ENCODE assay signal across 23 cellular contexts in the genomic region with DNA sequence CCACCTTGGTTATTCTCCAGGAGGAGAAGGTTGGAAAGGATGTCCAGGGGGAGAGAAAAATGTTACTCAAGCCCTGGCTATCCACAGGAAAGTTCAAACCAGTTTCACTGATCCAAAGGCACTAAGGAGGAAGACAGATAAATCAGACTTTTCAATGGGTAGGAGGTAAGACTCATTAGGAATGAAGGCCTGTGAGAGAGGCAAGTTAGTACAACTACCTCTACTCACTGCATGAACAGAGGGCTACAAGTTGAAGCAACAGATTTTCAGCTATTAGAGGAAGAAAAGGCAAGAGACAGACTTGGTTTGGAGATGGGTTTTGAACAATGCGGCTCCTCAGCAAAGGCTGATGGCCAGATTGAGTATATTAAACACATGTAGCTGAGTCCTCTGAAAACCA. TPM values are rescaled to one million over a fixed set of nuclear protein-coding genes. Genes with fewer than 3 reads are reported as not detected.
"Had no signal": no experiment of that assay in that cellular context is flagged by ENCODE, and none has a peak within 500 bp of the region (broad histone marks: within the 10 kb centered on the region; RNA-seq: fewer than 3 reads in every experiment).

No MANE protein-coding gene starts in this region.

- H3K27ac Mint-ChIP-seq: dendritic cell treated with granulocyte-macrophage colony-stimulating factor and Interleukin-4, amounts not matched to agents 40 ng/mL and 50 ng/mL, for 4 days; naive thymus-derived CD8-positive, alpha-beta T cell; neural progenitor cell had no signal

- ATAC-seq: effector memory CD8-positive, alpha-beta T cell; heart left ventricle; left lobe of liver; naive thymus-derived CD8-positive, alpha-beta T cell; upper lobe of right lung had no signal

- H3K27me3 Mint-ChIP-seq: dendritic cell treated with granulocyte-macrophage colony-stimulating factor and Interleukin-4, amounts not matched to agents 40 ng/mL and 50 ng/mL, for 4 days; effector memory CD8-positive, alpha-beta T cell; naive thymus-derived CD8-positive, alpha-beta T cell had no signal

- H3K9me3 Mint-ChIP-seq: dendritic cell treated with granulocyte-macrophage colony-stimulating factor and Interleukin-4, amounts not matched to agents 40 ng/mL and 50 ng/mL, for 4 days; effector memory CD8-positive, alpha-beta T cell; naive thymus-derived CD8-positive, alpha-beta T cell; neural progenitor cell had no signal

- H3K4me1 Mint-ChIP-seq: neural progenitor cell had no signal

- H3K4me3 Mint-ChIP-seq: dendritic cell treated with granulocyte-macrophage colony-stimulating factor and Interleukin-4, amounts not matched to agents 40 ng/mL and 50 ng/mL, for 4 days; effector memory CD8-positive, alpha-beta T cell; naive thymus-derived CD8-positive, alpha-beta T cell; neural progenitor cell had no signal

- DNase-seq: effector memory CD8-positive, alpha-beta T cell; erythroblast; heart left ventricle; hippocampal formation; mucosa of descending colon; naive thymus-derived CD8-positive, alpha-beta T cell; nucleus accumbens; ovary; sigmoid colon; stimulated activated CD4-positive, alpha-beta T cell treated with anti-CD3 and anti-CD28 coated beads, Interleukin-2, amount 100 ng/mL, for 24 hours; stimulated activated naive CD4-positive, alpha-beta T cell treated with Interleukin-2 at 50 U/mL for 16 hours; thyroid gland; upper lobe of right lung had no signal

RNA-seq across cellular contexts. Expression of gene CD160, which starts 16.9 kb away (rescaled TPM):
- total RNA-seq: frontal cortex; glomerular endothelial cell; left lobe of liver; mammary epithelial cell; mesenteric fat pad; naive thymus-derived CD8-positive, alpha-beta T cell; posterior vena cava; right atrium auricular region; sigmoid colon; suprapubic skin; thyroid gland had no signal
- polyA plus RNA-seq: heart left ventricle, mammary epithelial cell had no signal

RNA-seq across cellular contexts. Expression of gene PDZK1, which starts 29.0 kb away (rescaled TPM):
- total RNA-seq: glomerular endothelial cell; mesenteric fat pad; naive thymus-derived CD8-positive, alpha-beta T cell; sigmoid colon had no signal
